Comparison of ENCODE assay signal across 2 cellular contexts in genomic region chr12:47808049-47808448, GRCh38.
TF ChIP-seq lines count a peak whose summit lies in the region.

No MANE protein-coding gene starts in this region.

TF ChIP-seq in liver, 16 proteins besides CTCF, POLR2A, EP300 and RAD21:
- TF ChIP-seq MAX (IDR thresholded peaks at IDR 0.05) (no peak), EGR1 (IDR thresholded peaks at IDR 0.05; ENCODE audit: low read depth in 2 of 2) (no peak), YY1 (IDR thresholded peaks at IDR 0.05) (no peak), SP1 (IDR thresholded peaks at IDR 0.05) (no peak), NR2F2 (IDR thresholded peaks at IDR 0.05) (no peak), ZBTB33 (IDR thresholded peaks at IDR 0.05) (no peak), RXRA (IDR thresholded peaks at IDR 0.05) (no peak), FOXA2 (IDR thresholded peaks at IDR 0.05) (no peak)

TF ChIP-seq in HepG2, 621 proteins besides CTCF, POLR2A, EP300 and RAD21:
- no peak for TF ChIP-seq ZNF18 (CRISPR knock-in tag; IDR thresholded peaks at IDR 0.05; ENCODE audit: insufficient replicate concordance)
- TF ChIP-seq MIER2 (CRISPR knock-in tag; IDR thresholded peaks at IDR 0.05), result no peak
- no peak for TF ChIP-seq SAP130 (CRISPR knock-in tag; IDR thresholded peaks at IDR 0.05; ENCODE audit: low read depth)
- no peak for TF ChIP-seq ZNF781 (CRISPR knock-in tag; IDR thresholded peaks at IDR 0.05; ENCODE audit: borderline replicate concordance, not compliant biosample characterization)
- TF ChIP-seq KIAA2018 (CRISPR knock-in tag; IDR thresholded peaks at IDR 0.05; ENCODE audit: borderline replicate concordance), result no peak
- no peak for TF ChIP-seq KLF11 (CRISPR knock-in tag; IDR thresholded peaks at IDR 0.05)
- TF ChIP-seq SP4 (CRISPR knock-in tag; IDR thresholded peaks at IDR 0.05), result no peak
- TF ChIP-seq PHB2 (IDR thresholded peaks at IDR 0.05; ENCODE audit: partially characterized antibody), result no peak
- no peak for TF ChIP-seq CHCHD3 (CRISPR knock-in tag; IDR thresholded peaks at IDR 0.05)
- no peak for TF ChIP-seq ZNF740 (CRISPR knock-in tag; IDR thresholded peaks at IDR 0.05)
- TF ChIP-seq ZNF343 (CRISPR knock-in tag; IDR thresholded peaks at IDR 0.05), result no peak
- no peak for TF ChIP-seq ZNF383 (CRISPR knock-in tag; IDR thresholded peaks at IDR 0.05; ENCODE audit: borderline replicate concordance)
- TF ChIP-seq CHD4 (IDR thresholded peaks at IDR 0.05; ENCODE audit: borderline replicate concordance, low read length), result no peak
- no peak for TF ChIP-seq ZFY (CRISPR knock-in tag; IDR thresholded peaks at IDR 0.05)
- no peak for TF ChIP-seq SCMH1 (CRISPR knock-in tag; IDR thresholded peaks at IDR 0.05; ENCODE audit: borderline replicate concordance)
- no peak for TF ChIP-seq RXRA (CRISPR knock-in tag; IDR thresholded peaks at IDR 0.05)
- TF ChIP-seq MXI1 (IDR thresholded peaks at IDR 0.05; ENCODE audit: borderline replicate concordance, low read depth, low read length), result no peak
- TF ChIP-seq KDM3A (CRISPR knock-in tag; IDR thresholded peaks at IDR 0.05; ENCODE audit: low read depth), result no peak
- TF ChIP-seq ZNF317 (CRISPR knock-in tag; IDR thresholded peaks at IDR 0.05), result no peak
- no peak for TF ChIP-seq YEATS2 (CRISPR knock-in tag; IDR thresholded peaks at IDR 0.05; ENCODE audit: borderline replicate concordance)
